8 cellular contexts compared by ENCODE assay signal in the genomic region with DNA sequence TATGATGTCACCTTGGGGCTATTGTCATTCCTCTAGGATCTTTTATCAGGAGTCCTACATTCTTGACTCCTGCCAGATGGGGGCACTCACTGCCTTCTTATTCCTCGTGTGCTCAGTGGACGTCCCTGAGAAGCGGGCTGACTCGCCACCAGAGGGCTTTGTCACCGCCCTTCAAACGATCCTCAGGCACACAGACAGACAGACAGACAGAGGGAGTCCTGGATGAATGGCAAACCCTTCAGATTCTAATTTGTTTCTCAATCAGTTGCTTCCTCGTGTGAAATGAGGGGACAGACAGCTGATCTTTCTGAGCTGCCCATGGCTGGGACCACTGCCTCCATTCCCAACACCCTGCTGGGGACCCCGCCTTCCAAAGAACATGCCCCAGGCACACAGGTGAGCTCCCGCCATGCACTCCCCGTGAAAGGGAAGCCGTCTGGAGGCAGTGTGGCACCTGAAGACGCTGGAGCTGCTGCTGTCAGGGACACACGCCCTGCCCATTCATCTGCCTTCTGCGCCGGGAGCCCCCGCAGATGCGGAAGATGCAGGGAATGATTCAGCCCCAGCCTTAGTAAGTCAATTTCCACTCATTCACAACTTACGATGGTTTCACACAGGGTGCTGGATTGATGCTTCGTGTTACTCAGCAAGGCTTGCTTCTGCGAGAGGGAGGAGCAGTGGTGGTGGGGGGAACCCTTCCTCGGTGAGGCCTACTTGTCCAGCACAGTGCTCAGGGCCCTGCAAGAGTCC.
DNase-seq lines count a peak whose midpoint lies in the region; ATAC-seq and TF ChIP-seq lines count a peak whose summit lies in the region.

No MANE protein-coding gene starts in this region.

- DNase-seq in GM10266 (ENCODE audit: extremely low spot score) (peak; percentile 78), NCI-H226 (peak; percentile 77), coronary artery (ENCODE audit: low spot score) (peak; percentile 88), cortex of kidney (lab: John Stamatoyannopoulos, UW) (no peak)
- DNase-seq in activated CD4-positive, alpha-beta T cell treated with anti-CD3 and anti-CD28 coated beads for 1 hour: peak; percentile 25
- DNase-seq in stimulated activated CD4-positive, alpha-beta T cell treated with anti-CD3 and anti-CD28 coated beads, Interleukin-4, amount 100 ng/mL, for 1 hour: peak; percentile 46

- TF ChIP-seq CTCF in GM10266 (IDR thresholded peaks at IDR 0.05; ENCODE audit: control insufficient read depth, insufficient read depth, low read depth, missing control alignments) (peak; percentile 76), coronary artery (IDR thresholded peaks at IDR 0.05) (peak; percentile 63)

- peak; percentile 59 for ATAC-seq in HG03097 (IDR thresholded peaks at IDR 0.05; ENCODE audit: low FRiP score, unreplicated experiment)

- no peaks in the 10 kb centered on the region for H3K27me3 ChIP-seq in layer of hippocampus (ENCODE audit: control insufficient read depth, insufficient read depth, low read length)

- no peak overlapping the region for H3K4me3 ChIP-seq in coronary artery

- H3K27ac ChIP-seq in coronary artery (peak overlapping the region; percentile 3 to 65), layer of hippocampus (ENCODE audit: low read depth, low read length) (peak overlapping the region; percentile 22)
